Comparison of ENCODE assay signal across 8 cellular contexts in the genomic region with DNA sequence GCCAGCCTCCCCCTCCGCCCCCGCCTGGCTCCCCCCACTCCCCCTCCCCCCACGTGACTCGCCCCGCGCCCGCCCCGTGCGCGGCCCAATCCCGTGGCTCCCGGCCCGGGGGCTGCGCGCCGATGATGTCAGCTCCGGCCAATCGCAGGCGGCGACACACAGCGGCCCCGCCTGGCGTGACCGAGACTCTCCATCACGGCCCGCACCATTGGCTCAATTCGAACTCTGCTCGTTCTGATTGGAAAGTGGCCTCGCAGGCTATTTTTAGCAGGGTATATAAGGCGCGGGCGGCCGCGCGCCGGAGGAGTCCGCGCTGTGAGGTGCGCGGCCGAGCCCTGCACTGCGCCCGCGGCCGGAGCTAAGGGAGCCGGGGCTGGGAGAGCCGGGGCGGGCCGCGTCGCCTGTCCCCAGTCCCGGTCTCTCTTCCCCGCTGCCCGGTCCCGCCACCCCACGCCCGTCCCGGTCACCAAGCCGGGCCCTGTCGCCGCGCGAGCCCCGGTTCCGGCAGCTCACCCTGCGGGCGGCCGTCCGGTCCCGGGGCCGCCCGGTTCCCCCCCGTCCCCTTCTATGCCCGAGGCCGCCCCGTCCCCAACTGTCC. TPM values are rescaled to one million over a fixed set of nuclear protein-coding genes. Genes with fewer than 3 reads are reported as not detected.
A peak's percentile ranks its signal among the peaks of the same experiment; 100 is the strongest.
DNase-seq lines count a peak whose midpoint lies in the region; ATAC-seq and TF ChIP-seq lines count a peak whose summit lies in the region.

No MANE protein-coding gene starts in this region.

- peak overlapping the region; percentile 99 for H3K27ac ChIP-seq in left ventricle myocardium inferior (replicated peaks)
- peak overlapping the region; percentile 100 for H3K27ac ChIP-seq in psoas muscle
- H3K27ac ChIP-seq in urinary bladder (ENCODE audit: low read depth): peak overlapping the region; percentile 100

- WGBS in psoas muscle, 3 donors: 0% methylated on average over 30 to 76 of the region's 76 CpGs
- under 1% methylated on average over 76 of the region's 76 CpGs for WGBS in urinary bladder

- peak overlapping the region; percentile 87 for H3K4me3 ChIP-seq in left ventricle myocardium inferior
- H3K4me3 ChIP-seq in psoas muscle: peak overlapping the region; percentile 95
- H3K4me3 ChIP-seq in urinary bladder (ENCODE audit: low read depth, low read length): peak overlapping the region; percentile 95

- H3K27me3 ChIP-seq in left ventricle myocardium inferior (ENCODE audit: low read depth): no peaks in the 10 kb centered on the region
- H3K27me3 ChIP-seq in psoas muscle (ENCODE audit: insufficient read depth in 3 of 3, low read length in 2 of 3): no peaks in the 10 kb centered on the region

- peaks cover 18% of the 10 kb centered on the region for H3K9me3 ChIP-seq in left ventricle myocardium inferior (replicated peaks)
- peaks cover 6% of the 10 kb centered on the region for H3K9me3 ChIP-seq in psoas muscle

- TF ChIP-seq CTCF in left ventricle myocardium inferior (IDR thresholded peaks at IDR 0.05; ENCODE audit: borderline replicate concordance) (no peak), psoas muscle (IDR thresholded peaks at IDR 0.05) (no peak)

- DNase-seq in NCI-H1694 (lab: John Stamatoyannopoulos, UW) (peak; percentile 80), T-helper 1 cell (peak; percentile 98 to 99 (median 99)), amniotic stem cell (lab: John Stamatoyannopoulos, UW) (peak; percentile 97), left ventricle myocardium inferior (peak; percentile 99), psoas muscle (peak; percentile 99 to 100)

- peak; percentile 78 for ATAC-seq in GM18502 (IDR thresholded peaks at IDR 0.05; ENCODE audit: poor library complexity, unreplicated experiment)
- ATAC-seq in HG02938 (IDR thresholded peaks at IDR 0.05; ENCODE audit: unreplicated experiment): peak; percentile 45
- peak; percentile 69 to 84 (median 78) for ATAC-seq in psoas muscle

- intact Hi-C loops in left ventricle myocardium inferior (cut with micrococcal nuclease): no loop called here
- intact Hi-C loops in psoas muscle (cut with DNase I): loop anchor here (1.0 to 10.0 kb wide), 3 partner anchors 22 to 979 kb away; no protein-coding TSS in a partner anchor

- H3K36me3 ChIP-seq in left ventricle myocardium inferior (peaks cover 16% of the 10 kb centered on the region), psoas muscle (ENCODE audit: insufficient read depth in 1 of 2, low read depth in 1 of 2) (peaks cover 0 to 19% of the 10 kb centered on the region in 2 donors), urinary bladder (ENCODE audit: insufficient read depth) (peaks cover 4% of the 10 kb centered on the region)

- H3K4me1 ChIP-seq in left ventricle myocardium inferior (peaks cover 58% of the 10 kb centered on the region), psoas muscle (peaks cover 10% of the 10 kb centered on the region), urinary bladder (ENCODE audit: insufficient read depth) (no peaks in the 10 kb centered on the region)

RNA-seq across cellular contexts. Expression of a gene that starts 0.3 kb away (rescaled TPM):
- total RNA-seq in left ventricle myocardium inferior: 43.8 TPM
- total RNA-seq in psoas muscle: 100 to 1,000 TPM in 3 of 4 donors, 10 to 100 TPM in 1; 30.4 to 296 (median 173) TPM
- polyA plus RNA-seq in psoas muscle: 100 to 1,000 TPM in 2 of 3 donors, 10 to 100 TPM in 1; 94.1 to 138 (median 109) TPM
- 69.8 TPM for total RNA-seq in urinary bladder
- polyA plus RNA-seq in urinary bladder: 137 TPM

Comparison
In these comparisons a context has a peak if more than half of its experiments do, and no peak if none do; other contexts are left out.
1. Peak in every context shown above with its lines: DNase-seq, ATAC-seq, H3K4me3 ChIP-seq and H3K27ac ChIP-seq.